Comparison of ENCODE assay signal across 16 cellular contexts in genomic region chr13:42977219-42977659, GRCh38. TPM values are rescaled to one million over a fixed set of nuclear protein-coding genes. Genes with fewer than 3 reads are reported as not detected.
DNase-seq lines count a peak whose midpoint lies in the region; ATAC-seq lines count a peak whose summit lies in the region.
"Had no signal": no experiment of that assay in that cellular context is flagged by ENCODE, and none has a peak within 500 bp of the region (broad histone marks: within the 10 kb centered on the region; RNA-seq: fewer than 3 reads in every experiment).

No MANE protein-coding gene starts in this region.

- no peaks in the 10 kb centered on the region for H3K27me3 Mint-ChIP-seq in activated T-cell treated with anti-CD3 and anti-CD28 coated beads, Interleukin-2, amount 50 U/mL, for 72 hours (ENCODE audit: low read depth)
- H3K27me3 Mint-ChIP-seq in activated T-cell treated with anti-CD3 and anti-CD28 coated beads, Interleukin-2, amount 50 U/mL, for 4 hours (ENCODE audit: low read depth), result no peaks in the 10 kb centered on the region
- no peaks in the 10 kb centered on the region for H3K27me3 Mint-ChIP-seq in stimulated activated naive B cell treated with anti-CD40 and anti-IgM and Interleukin-4, amounts not matched to agents 10 μg/mL and 1 μg/mL and 100 μg/mL, for 72 hours

- H3K4me1 Mint-ChIP-seq in activated T-cell treated with anti-CD3 and anti-CD28 coated beads, Interleukin-2, amount 50 U/mL, for 72 hours (ENCODE audit: low read depth), result peaks cover 11% of the 10 kb centered on the region
- H3K4me1 Mint-ChIP-seq in activated T-cell treated with anti-CD3 and anti-CD28 coated beads, Interleukin-2, amount 50 U/mL, for 4 hours (ENCODE audit: low read depth), result peaks cover 17% of the 10 kb centered on the region
- peaks cover 7 to 9% of the 10 kb centered on the region in 2 donors for H3K4me1 Mint-ChIP-seq in stimulated activated naive B cell treated with anti-CD40 and anti-IgM and Interleukin-4, amounts not matched to agents 10 μg/mL and 1 μg/mL and 100 μg/mL, for 72 hours

- peaks cover 0 to 6% of the 10 kb centered on the region in 2 donors for H3K9me3 Mint-ChIP-seq in activated T-cell treated with anti-CD3 and anti-CD28 coated beads, Interleukin-2, amount 50 U/mL, for 72 hours
- H3K9me3 Mint-ChIP-seq in activated T-cell treated with anti-CD3 and anti-CD28 coated beads, Interleukin-2, amount 50 U/mL, for 4 hours, result peaks cover 9% of the 10 kb centered on the region
- H3K9me3 Mint-ChIP-seq in stimulated activated naive B cell treated with anti-CD40 and anti-IgM and Interleukin-4, amounts not matched to agents 10 μg/mL and 1 μg/mL and 100 μg/mL, for 72 hours, result peaks cover 5 to 8% of the 10 kb centered on the region in 2 donors

- H3K27ac Mint-ChIP-seq in activated T-cell treated with anti-CD3 and anti-CD28 coated beads, Interleukin-2, amount 50 U/mL, for 72 hours, result peak overlapping the region; percentile 57
- peak overlapping the region; percentile 16 for H3K27ac Mint-ChIP-seq in stimulated activated naive B cell treated with anti-CD40 and anti-IgM and Interleukin-4, amounts not matched to agents 10 μg/mL and 1 μg/mL and 100 μg/mL, for 72 hours
- H3K27ac Mint-ChIP-seq: T-helper 2 cell treated with Interferon-gamma antibody and Interleukin-4, amounts not matched to agents 5 μg/mL and 100 μg/mL, for 36 hours had no signal

- DNase-seq in activated T-cell treated with anti-CD3 and anti-CD28 coated beads, Interleukin-2, amount 50 U/mL, for 72 hours, result no peak
- no peak for DNase-seq in activated T-cell treated with anti-CD3 and anti-CD28 coated beads, Interleukin-2, amount 50 U/mL, for 4 hours
- DNase-seq in NAMALWA (ENCODE audit: low spot score) (peak; percentile 15), dedifferentiated amniotic fluid mesenchymal stem cell (ENCODE audit: extremely low spot score) (no peak), retina (no peak), NCI-H345 (lab: John Stamatoyannopoulos, UW) (no peak)
- no peak for DNase-seq in stimulated activated naive B cell treated with anti-CD40 and anti-IgM and Interleukin-4, amounts not matched to agents 10 μg/mL and 1 μg/mL and 100 μg/mL, for 72 hours
- DNase-seq: activated CD4-positive, alpha-beta T cell treated with anti-CD3 and anti-CD28 coated beads for 4 hours; amygdala; Kasumi-1; midbrain; NCI-H1930; occipital lobe; stimulated activated naive CD4-positive, alpha-beta T cell treated with Interleukin-2 at 50 U/mL for 16 hours had no signal

- no peak overlapping the region for H3K4me3 Mint-ChIP-seq in activated T-cell treated with anti-CD3 and anti-CD28 coated beads, Interleukin-2, amount 50 U/mL, for 72 hours
- no peak overlapping the region for H3K4me3 Mint-ChIP-seq in activated T-cell treated with anti-CD3 and anti-CD28 coated beads, Interleukin-2, amount 50 U/mL, for 4 hours
- H3K4me3 Mint-ChIP-seq in stimulated activated naive B cell treated with anti-CD40 and anti-IgM and Interleukin-4, amounts not matched to agents 10 μg/mL and 1 μg/mL and 100 μg/mL, for 72 hours, result no peak overlapping the region
- H3K4me3 Mint-ChIP-seq: T-helper 2 cell treated with Interferon-gamma antibody and Interleukin-4, amounts not matched to agents 5 μg/mL and 100 μg/mL, for 36 hours had no signal

- H3K36me3 Mint-ChIP-seq in activated T-cell treated with anti-CD3 and anti-CD28 coated beads, Interleukin-2, amount 50 U/mL, for 72 hours (ENCODE audit: insufficient read depth in 2 of 2), result peaks cover 3 to 10% of the 10 kb centered on the region in 2 donors
- H3K36me3 Mint-ChIP-seq in activated T-cell treated with anti-CD3 and anti-CD28 coated beads, Interleukin-2, amount 50 U/mL, for 4 hours (ENCODE audit: insufficient read depth), result peaks cover 21% of the 10 kb centered on the region
- peaks cover 7 to 8% of the 10 kb centered on the region in 2 donors for H3K36me3 Mint-ChIP-seq in stimulated activated naive B cell treated with anti-CD40 and anti-IgM and Interleukin-4, amounts not matched to agents 10 μg/mL and 1 μg/mL and 100 μg/mL, for 72 hours

- ATAC-seq in activated T-cell treated with anti-CD3 and anti-CD28 coated beads, Interleukin-2, amount 50 U/mL, for 72 hours (replicated peaks in 1 of 2), result no peak
- ATAC-seq in activated T-cell treated with anti-CD3 and anti-CD28 coated beads, Interleukin-2, amount 50 U/mL, for 4 hours, result no peak
- ATAC-seq in HG02678 (IDR thresholded peaks at IDR 0.05; ENCODE audit: unreplicated experiment), result peak; percentile 78
- peak; percentile 92 to 100 for ATAC-seq in stimulated activated naive B cell treated with anti-CD40 and anti-IgM and Interleukin-4, amounts not matched to agents 10 μg/mL and 1 μg/mL and 100 μg/mL, for 72 hours (replicated peaks)

RNA-seq across cellular contexts. Expression of gene EPSTI1, which starts 14.8 kb away (rescaled TPM):
- total RNA-seq in activated T-cell treated with anti-CD3 and anti-CD28 coated beads, Interleukin-2, amount 50 U/mL, for 72 hours, result 10 to 100 TPM; 18.6 to 48.8 TPM
- total RNA-seq in activated T-cell treated with anti-CD3 and anti-CD28 coated beads, Interleukin-2, amount 50 U/mL, for 4 hours, result 10 to 100 TPM in 2 of 3 donors, 1 to 10 TPM in 1; 8.9 to 18.1 (median 10.2) TPM

RNA-seq across cellular contexts. Expression of gene DNAJC15, which starts 46.1 kb away (rescaled TPM):
- total RNA-seq in activated T-cell treated with anti-CD3 and anti-CD28 coated beads, Interleukin-2, amount 50 U/mL, for 72 hours, result 10 to 100 TPM; 20.2 to 23.5 TPM
- total RNA-seq in activated T-cell treated with anti-CD3 and anti-CD28 coated beads, Interleukin-2, amount 50 U/mL, for 4 hours, result 10 to 100 TPM in 2 of 3 donors, 1 to 10 TPM in 1; 5.7 to 16.0 (median 14.2) TPM

Comparison
In these comparisons a context has a peak if more than half of its experiments do, and no peak if none do; other contexts are left out.
1. ATAC-seq: peak in HG02678 (single experiment) and stimulated activated naive B cell treated with anti-CD40 and anti-IgM and Interleukin-4, amounts not matched to agents 10 μg/mL and 1 μg/mL and 100 μg/mL, for 72 hours (2 of 2); none in activated T-cell treated with anti-CD3 and anti-CD28 coated beads, Interleukin-2, amount 50 U/mL, for 72 hours (0 of 2) and activated T-cell treated with anti-CD3 and anti-CD28 coated beads, Interleukin-2, amount 50 U/mL, for 4 hours (0 of 2).